Comparison of ENCODE assay signal across 33 cellular contexts in genomic region chr17:58758890-58759289, GRCh38. TPM values are rescaled to one million over a fixed set of nuclear protein-coding genes. Genes with fewer than 3 reads are reported as not detected.
"Had no signal": no experiment of that assay in that cellular context is flagged by ENCODE, and none has a peak within 500 bp of the region (broad histone marks: within the 10 kb centered on the region; RNA-seq: fewer than 3 reads in every experiment).

No MANE protein-coding gene starts in this region.

- DNase-seq: activated CD4-positive, alpha-beta T cell treated with anti-CD3 and anti-CD28 coated beads for 36 hours; activated CD4-positive, alpha-beta T cell treated with anti-CD3 and anti-CD28 coated beads, Interleukin-2, amount 10 ng/mL, durations not matched to agents 7 days and 5 days; activated CD4-positive, alpha-beta T cell treated with anti-CD3 and anti-CD28 coated beads, Interleukin-2, amount 50 U/mL, for 4 hours; activated CD4-positive, CD25-positive, alpha-beta regulatory T cell; activated CD4-positive, CD25-positive, alpha-beta regulatory T cell treated with anti-CD3 and anti-CD28 coated beads, Interleukin-2, amount 50 U/mL, for 72 hours; activated CD8-positive, alpha-beta memory T cell treated with anti-CD3 and anti-CD28 coated beads for 24 hours; activated CD8-positive, alpha-beta T cell treated with anti-CD3 and anti-CD28 coated beads for 36 hours; activated effector memory CD4-positive, alpha-beta T cell treated with anti-CD3 and anti-CD28 coated beads, Interleukin-2, amount 50 U/mL, for 16 hours; activated naive CD4-positive, alpha-beta T cell treated with anti-CD3 and anti-CD28 coated beads for 36 hours; activated naive CD8-positive, alpha-beta T cell treated with anti-CD3 and anti-CD28 coated beads for 36 hours; activated naive CD8-positive, alpha-beta T cell treated with anti-CD3 and anti-CD28 coated beads, Interleukin-2, amount 50 U/mL, for 24 hours; activated T-cell treated with anti-CD3 and anti-CD28 coated beads, Interleukin-2, amount 50 U/mL, for 4 hours; adrenal gland; amygdala; aorta; body of pancreas; central memory CD4-positive, alpha-beta T cell; cerebellar nuclear complex; colonic mucosa; effector CD8-positive, alpha-beta T cell; esophagus squamous epithelium; foreskin melanocyte; head of caudate nucleus; T-helper 2 cell had no signal

- H3K27me3 ChIP-seq: adrenal gland had no signal

- H3K4me1 ChIP-seq: breast epithelium had no signal

- H3K4me3 Mint-ChIP-seq: activated CD4-positive, alpha-beta T cell treated with anti-CD3 and anti-CD28 coated beads for 36 hours; activated CD4-positive, alpha-beta T cell treated with anti-CD3 and anti-CD28 coated beads, Interleukin-2, amount 10 ng/mL, durations not matched to agents 7 days and 5 days; activated CD8-positive, alpha-beta T cell treated with anti-CD3 and anti-CD28 coated beads for 36 hours; activated naive CD4-positive, alpha-beta T cell treated with anti-CD3 and anti-CD28 coated beads for 36 hours; activated naive CD4-positive, alpha-beta T cell treated with anti-CD3 and anti-CD28 coated beads, Interleukin-2, amount 50 U/mL, for 24 hours; activated naive CD8-positive, alpha-beta T cell treated with anti-CD3 and anti-CD28 coated beads for 36 hours; activated naive CD8-positive, alpha-beta T cell treated with anti-CD3 and anti-CD28 coated beads, Interleukin-2, amount 50 U/mL, for 24 hours; activated T-cell treated with anti-CD3 and anti-CD28 coated beads, Interleukin-2, amount 50 U/mL, for 4 hours; activated T-helper 17 cell treated with anti-CD3 and anti-CD28 coated beads, Interleukin-2, amount 50 U/mL, for 72 hours had no signal

- H3K36me3 Mint-ChIP-seq: activated naive CD8-positive, alpha-beta T cell treated with anti-CD3 and anti-CD28 coated beads for 36 hours had no signal

- H3K9me3 Mint-ChIP-seq: activated CD4-positive, alpha-beta T cell treated with anti-CD3 and anti-CD28 coated beads, Interleukin-2, amount 10 ng/mL, durations not matched to agents 7 days and 5 days; activated CD8-positive, alpha-beta T cell treated with anti-CD3 and anti-CD28 coated beads for 36 hours; activated naive CD4-positive, alpha-beta T cell treated with anti-CD3 and anti-CD28 coated beads for 36 hours; activated naive CD4-positive, alpha-beta T cell treated with anti-CD3 and anti-CD28 coated beads, Interleukin-2, amount 50 U/mL, for 24 hours; activated naive CD8-positive, alpha-beta T cell treated with anti-CD3 and anti-CD28 coated beads for 36 hours; activated naive CD8-positive, alpha-beta T cell treated with anti-CD3 and anti-CD28 coated beads, Interleukin-2, amount 50 U/mL, for 24 hours; activated T-cell treated with anti-CD3 and anti-CD28 coated beads, Interleukin-2, amount 50 U/mL, for 4 hours; activated T-helper 17 cell treated with anti-CD3 and anti-CD28 coated beads, Interleukin-2, amount 50 U/mL, for 72 hours had no signal

- H3K9me3 ChIP-seq: adrenal gland, body of pancreas, breast epithelium, colonic mucosa, esophagus squamous epithelium, gastroesophageal sphincter had no signal

- H3K4me3 ChIP-seq: adrenal gland, body of pancreas, breast epithelium, cardiac muscle cell, colonic mucosa, esophagus squamous epithelium, gastroesophageal sphincter had no signal

- H3K27ac ChIP-seq: adrenal gland, body of pancreas, breast epithelium, cardiac muscle cell, colonic mucosa, epithelial cell of prostate, esophagus squamous epithelium, gastroesophageal sphincter had no signal

- FAIRE-seq: endometrium, endothelial cell of umbilical vein had no signal

- H3K27ac Mint-ChIP-seq: activated CD4-positive, alpha-beta T cell treated with anti-CD3 and anti-CD28 coated beads for 36 hours; activated CD4-positive, alpha-beta T cell treated with anti-CD3 and anti-CD28 coated beads, Interleukin-2, amount 10 ng/mL, durations not matched to agents 7 days and 5 days; activated CD8-positive, alpha-beta T cell treated with anti-CD3 and anti-CD28 coated beads for 36 hours; activated naive CD4-positive, alpha-beta T cell treated with anti-CD3 and anti-CD28 coated beads for 36 hours; activated naive CD4-positive, alpha-beta T cell treated with anti-CD3 and anti-CD28 coated beads, Interleukin-2, amount 50 U/mL, for 24 hours; activated naive CD8-positive, alpha-beta T cell treated with anti-CD3 and anti-CD28 coated beads for 36 hours; activated naive CD8-positive, alpha-beta T cell treated with anti-CD3 and anti-CD28 coated beads, Interleukin-2, amount 50 U/mL, for 24 hours; activated T-helper 17 cell treated with anti-CD3 and anti-CD28 coated beads, Interleukin-2, amount 50 U/mL, for 72 hours had no signal

- H3K36me3 ChIP-seq: adrenal gland, breast epithelium, cardiac muscle cell, colonic mucosa, esophagus squamous epithelium, gastroesophageal sphincter had no signal

RNA-seq across cellular contexts. Expression of gene PPM1E, which starts 3.2 kb away (rescaled TPM):
- total RNA-seq: activated CD4-positive, alpha-beta T cell treated with anti-CD3 and anti-CD28 coated beads for 36 hours; activated CD4-positive, alpha-beta T cell treated with anti-CD3 and anti-CD28 coated beads, Interleukin-2, amount 10 ng/mL, durations not matched to agents 7 days and 5 days; endothelial cell of umbilical vein; glomerular endothelial cell had no signal
- polyA plus RNA-seq: aorta, cardiac muscle cell had no signal
